Comparison of ENCODE assay signal across 24 cellular contexts in genomic region chr12:132925597-132926416, GRCh38. TPM values are rescaled to one million over a fixed set of nuclear protein-coding genes. Genes with fewer than 3 reads are reported as not detected.
A peak's percentile ranks its signal among the peaks of the same experiment; 100 is the strongest.
DNase-seq lines count a peak whose midpoint lies in the region; ATAC-seq, FAIRE-seq and TF ChIP-seq lines count a peak whose summit lies in the region.
"Had no signal": no experiment of that assay in that cellular context is flagged by ENCODE, and none has a peak within 500 bp of the region (broad histone marks: within the 10 kb centered on the region; RNA-seq: fewer than 3 reads in every experiment).

No MANE protein-coding gene starts in this region.

- H3K4me3 Mint-ChIP-seq in MCF 10A (ENCODE audit: unreplicated experiment) = no peak overlapping the region
- H3K4me3 Mint-ChIP-seq in activated T-cell treated with anti-CD3 and anti-CD28 coated beads, Interleukin-2, amount 50 U/mL, for 4 hours = no peak overlapping the region

- POLR2A ChIA-PET in MCF 10A (lab: Yijun Ruan, JAX) = no interaction called here

- H3K27ac Mint-ChIP-seq in MCF 10A (ENCODE audit: low read depth, unreplicated experiment) = no peak overlapping the region

- BruUV-seq in MCF 10A (replicated peaks; lab: Mats Ljungman, UMichigan) = no TSS peak

- H3K27me3 Mint-ChIP-seq in MCF 10A (ENCODE audit: insufficient read depth, unreplicated experiment) = no peaks in the 10 kb centered on the region
- H3K27me3 Mint-ChIP-seq in activated T-cell treated with anti-CD3 and anti-CD28 coated beads, Interleukin-2, amount 50 U/mL, for 4 hours (ENCODE audit: low read depth) = no peaks in the 10 kb centered on the region

- no peak for TF ChIP-seq CTCF in MCF 10A (IDR thresholded peaks at IDR 0.05; ENCODE audit: unreplicated experiment)
- no peak for TF ChIP-seq CTCF in breast epithelium (IDR thresholded peaks at IDR 0.05)
- TF ChIP-seq CTCF in kidney (IDR thresholded peaks at IDR 0.05; ENCODE audit: borderline replicate concordance, extremely low read depth, insufficient read depth) = no peak
- no peak for TF ChIP-seq CTCF in thoracic aorta (IDR thresholded peaks at IDR 0.05)

- CTCF ChIA-PET in MCF 10A (lab: Yijun Ruan, JAX) = interaction anchor here (0.6 kb wide), 2 partner anchors 9 to 63 kb away, joined by 3 read pairs; no protein-coding TSS in a partner anchor

- no peaks in the 10 kb centered on the region for H3K27me3 ChIP-seq in breast epithelium
- H3K27me3 ChIP-seq in thoracic aorta (replicated peaks; ENCODE audit: insufficient read depth) = no peaks in the 10 kb centered on the region

- H3K9me3 ChIP-seq in breast epithelium = peaks cover 92 to 100% of the 10 kb centered on the region in 2 donors
- H3K9me3 ChIP-seq in kidney (ENCODE audit: control insufficient read depth in 1 of 2, low read length in 2 of 2) = peaks cover 63 to 88% of the 10 kb centered on the region in 2 donors
- H3K9me3 ChIP-seq in thoracic aorta = peaks cover 99% of the 10 kb centered on the region

- no peak for ATAC-seq in thoracic aorta (ENCODE audit: insufficient number of reproducible peaks, low FRiP score, low read depth)
- no peak for ATAC-seq in GM18909 (IDR thresholded peaks at IDR 0.05; ENCODE audit: poor library complexity, unreplicated experiment)
- ATAC-seq in activated T-cell treated with anti-CD3 and anti-CD28 coated beads, Interleukin-2, amount 50 U/mL, for 4 hours = no peak
- ATAC-seq: gastrocnemius medialis, left colon had no signal

- H3K36me3 Mint-ChIP-seq in MCF 10A (ENCODE audit: insufficient read depth, unreplicated experiment) = peaks cover 33% of the 10 kb centered on the region
- peaks cover 41% of the 10 kb centered on the region for H3K36me3 Mint-ChIP-seq in activated T-cell treated with anti-CD3 and anti-CD28 coated beads, Interleukin-2, amount 50 U/mL, for 4 hours (ENCODE audit: insufficient read depth)

- intact Hi-C loops in MCF 10A (cut with micrococcal nuclease) (no loop called here), breast epithelium (cut with DNase I; ENCODE audit: low total_unique reads) (no loop called here), kidney (cut with DNase I) (no loop called here)

- DNase-seq in MCF 10A (ENCODE audit: unreplicated experiment) (peak; percentile 2), breast epithelium (ENCODE audit: low spot score in 2 of 2) (no peak), amniotic epithelial cell (ENCODE audit: low read depth) (peak; percentile 7), kidney (no peak), thoracic aorta (ENCODE audit: low spot score) (no peak), glomerular visceral epithelial cell (ENCODE audit: extremely low spot score) (no peak)
- no peak for DNase-seq in activated T-cell treated with anti-CD3 and anti-CD28 coated beads, Interleukin-2, amount 50 U/mL, for 4 hours
- DNase-seq: activated CD4-positive, alpha-beta T cell treated with anti-CD3 and anti-CD28 coated beads, Interleukin-2, amount 50 U/mL, for 48 hours; amygdala; C1 segment of cervical spinal cord; DMS 273 treated with DMSO at 0.1 percent for 48 hours; gastrocnemius medialis; GDM1; KG1; left colon; midbrain; NCI-H187 treated with DMSO at 0.1 percent for 48 hours; NCI-H446; stimulated activated CD8-positive, alpha-beta memory T cell treated with anti-CD3 and anti-CD28 coated beads, Interleukin-4, amount 100 ng/mL, for 48 hours; T-helper 2 cell; WERI-Rb-1 had no signal

- peaks cover 20% of the 10 kb centered on the region for H3K36me3 ChIP-seq in breast epithelium
- peaks cover 7 to 31% of the 10 kb centered on the region in 2 donors for H3K36me3 ChIP-seq in kidney (ENCODE audit: control insufficient read depth in 1 of 2, insufficient read depth in 2 of 2, low read length in 2 of 2)
- peaks cover 41% of the 10 kb centered on the region for H3K36me3 ChIP-seq in thoracic aorta

- H3K4me1 ChIP-seq in breast epithelium = no peaks in the 10 kb centered on the region
- H3K4me1 ChIP-seq in kidney (ENCODE audit: control insufficient read depth in 1 of 2, insufficient read depth in 1 of 2, low read depth in 1 of 2, low read length in 2 of 2) = no peaks in the 10 kb centered on the region
- H3K4me1 ChIP-seq in thoracic aorta (ENCODE audit: control insufficient read depth in 1 of 2, low read depth in 2 of 2) = no peaks in the 10 kb centered on the region
- H3K4me1 ChIP-seq: gastrocnemius medialis had no signal

- H3K4me1 Mint-ChIP-seq in MCF 10A (ENCODE audit: insufficient read depth, unreplicated experiment) = no peaks in the 10 kb centered on the region
- H3K4me1 Mint-ChIP-seq in activated T-cell treated with anti-CD3 and anti-CD28 coated beads, Interleukin-2, amount 50 U/mL, for 4 hours (ENCODE audit: low read depth) = no peaks in the 10 kb centered on the region

- no peak overlapping the region for H3K4me3 ChIP-seq in breast epithelium
- H3K4me3 ChIP-seq in kidney (ENCODE audit: low read length in 2 of 2) = peak overlapping the region; percentile 3 to 30
- peak overlapping the region; percentile 0 for H3K4me3 ChIP-seq in thoracic aorta

- H3K9me3 Mint-ChIP-seq in MCF 10A (ENCODE audit: unreplicated experiment) = peaks cover 33% of the 10 kb centered on the region
- peaks cover 64% of the 10 kb centered on the region for H3K9me3 Mint-ChIP-seq in activated T-cell treated with anti-CD3 and anti-CD28 coated beads, Interleukin-2, amount 50 U/mL, for 4 hours

- H3K9ac ChIP-seq in kidney (ENCODE audit: low read length in 2 of 2) = no peak overlapping the region

- no peak for TF ChIP-seq POLR2A in breast epithelium (IDR thresholded peaks at IDR 0.05)

- FAIRE-seq in kidney (lab: Jason Lieb, UNC) = no peak
- FAIRE-seq: A204.1 had no signal

- no peak overlapping the region for H3K27ac ChIP-seq in breast epithelium
- no peak overlapping the region for H3K27ac ChIP-seq in kidney (ENCODE audit: low read depth in 2 of 2, low read length in 2 of 2)
- H3K27ac ChIP-seq in thoracic aorta = no peak overlapping the region
- H3K27ac ChIP-seq: gastrocnemius medialis, HL-60, WERI-Rb-1 had no signal

RNA-seq across cellular contexts. Expression of gene ZNF605, which starts 30.3 kb away (rescaled TPM):
- total RNA-seq in MCF 10A (2022) (12.0 and 13.6 TPM in 2 replicates), breast epithelium (10 to 100 TPM in 2 of 3 donors, 1 to 10 TPM in 1; 8.3 to 17.9 (median 16.1) TPM), kidney (15.2 TPM), thoracic aorta (10 to 100 TPM in 1 of 2 donors, 1 to 10 TPM in 1; 7.0 to 23.2 TPM)
- polyA plus RNA-seq in kidney (ENCODE audit: insufficient read depth, low read depth, low replicate concordance) = 5.0 TPM
- 1 to 10 TPM; 3.9 to 5.0 (median 4.9) TPM for total RNA-seq in activated T-cell treated with anti-CD3 and anti-CD28 coated beads, Interleukin-2, amount 50 U/mL, for 4 hours

RNA-seq across cellular contexts. Expression of gene CHFR, which starts 38.4 kb away (rescaled TPM):
- 41.0 and 42.4 TPM in 2 replicates for total RNA-seq in MCF 10A (2022)
- total RNA-seq in breast epithelium = 10 to 100 TPM; 22.4 to 36.1 (median 26.5) TPM
- total RNA-seq in kidney = 37.3 TPM
- polyA plus RNA-seq in kidney (ENCODE audit: insufficient read depth, low read depth, low replicate concordance) = 8.3 TPM
- total RNA-seq in thoracic aorta = 10 to 100 TPM; 72.3 to 75.6 TPM
- total RNA-seq in activated T-cell treated with anti-CD3 and anti-CD28 coated beads, Interleukin-2, amount 50 U/mL, for 4 hours = 10 to 100 TPM; 52.3 to 54.4 (median 53.5) TPM

Comparison
In these comparisons a context has a peak if more than half of its experiments do, and no peak if none do; other contexts are left out.
1. DNase-seq: peak in MCF 10A (single experiment) and amniotic epithelial cell (single experiment); none in breast epithelium (0 of 2), kidney (single experiment), thoracic aorta (single experiment), activated T-cell treated with anti-CD3 and anti-CD28 coated beads, Interleukin-2, amount 50 U/mL, for 4 hours (single experiment) and glomerular visceral epithelial cell (single experiment).
2. H3K4me3 ChIP-seq: peak in kidney (2 of 2) and thoracic aorta (single experiment); none in breast epithelium (0 of 3).